19 cellular contexts compared by ENCODE assay signal in genomic region chr13:110391273-110391672, GRCh38.
DNase-seq lines count a peak whose midpoint lies in the region; ATAC-seq and TF ChIP-seq lines count a peak whose summit lies in the region.
"Had no signal": no experiment of that assay in that cellular context is flagged by ENCODE, and none has a peak within 500 bp of the region (broad histone marks: within the 10 kb centered on the region; RNA-seq: fewer than 3 reads in every experiment).

No MANE protein-coding gene starts in this region.

- H3K9me3 ChIP-seq in heart left ventricle (no peaks in the 10 kb centered on the region), right cardiac atrium (ENCODE audit: control insufficient read depth, low read length) (no peaks in the 10 kb centered on the region), esophagus squamous epithelium (no peaks in the 10 kb centered on the region), transverse colon (no peaks in the 10 kb centered on the region)
- H3K9me3 ChIP-seq: A549, tibial nerve had no signal

- intact Hi-C loops in heart left ventricle (cut with DNase I) (no loop called here), right cardiac atrium (cut with DNase I) (loop anchor here in 1 of 4 donors (2.0 kb wide), 1 partner anchor 40 kb away; no protein-coding TSS in a partner anchor), esophagus squamous epithelium (cut with DNase I) (no loop called here), transverse colon (cut with DNase I; ENCODE audit: low total_unique reads) (no loop called here)

- H3K36me3 Mint-ChIP-seq in neural crest cell (ENCODE audit: low read depth): peaks cover 40% of the 10 kb centered on the region
- H3K36me3 Mint-ChIP-seq: CD4-positive, CD25-positive, alpha-beta regulatory T cell had no signal

- no peak for TF ChIP-seq POLR2A in heart left ventricle (IDR thresholded peaks at IDR 0.05)
- TF ChIP-seq POLR2A in esophagus squamous epithelium (IDR thresholded peaks at IDR 0.05): no peak
- TF ChIP-seq POLR2A in transverse colon (IDR thresholded peaks at IDR 0.05): no peak

- in situ Hi-C loops in transverse colon (cut with MboI; ENCODE audit: low pct_ligation_motif_present in 1 of 4, low pct_unique_long_range_greater_than_20kb in 1 of 4, low sequenced_read_pairs in 3 of 4): no loop called here

- peaks cover 5% of the 10 kb centered on the region for H3K9me3 Mint-ChIP-seq in neural crest cell
- H3K9me3 Mint-ChIP-seq: activated CD4-positive, alpha-beta memory T cell treated with anti-CD3 and anti-CD28 coated beads for 36 hours; activated naive CD8-positive, alpha-beta T cell treated with anti-CD3 and anti-CD28 coated beads, Interleukin-2, amount 50 U/mL, for 24 hours had no signal

- ATAC-seq in heart left ventricle (no peak), right cardiac atrium (no peak)
- ATAC-seq: A549; activated naive CD8-positive, alpha-beta T cell treated with anti-CD3 and anti-CD28 coated beads, Interleukin-2, amount 50 U/mL, for 24 hours had no signal

- H3K27ac Mint-ChIP-seq in neural crest cell (ENCODE audit: unreplicated experiment): peak overlapping the region; percentile 19
- H3K27ac Mint-ChIP-seq: activated CD4-positive, alpha-beta memory T cell treated with anti-CD3 and anti-CD28 coated beads for 36 hours; activated naive CD8-positive, alpha-beta T cell treated with anti-CD3 and anti-CD28 coated beads, Interleukin-2, amount 50 U/mL, for 24 hours; CD4-positive, CD25-positive, alpha-beta regulatory T cell; progenitor cell of endocrine pancreas had no signal

- H3K4me1 ChIP-seq in heart left ventricle (peaks cover 0 to 78% (median 51%) of the 10 kb centered on the region in 12 donors), right cardiac atrium (ENCODE audit: control insufficient read depth, insufficient read depth, low read length) (peaks cover 14% of the 10 kb centered on the region), esophagus squamous epithelium (peaks cover 13 to 34% (median 15%) of the 10 kb centered on the region in 3 donors), transverse colon (peaks cover 6 to 18% (median 14%) of the 10 kb centered on the region in 4 donors)

- H3K27me3 ChIP-seq in heart left ventricle (peaks cover 0 to 4% (median 0%) of the 10 kb centered on the region in 9 donors), right cardiac atrium (ENCODE audit: control insufficient read depth, insufficient read depth) (no peaks in the 10 kb centered on the region), esophagus squamous epithelium (peaks cover 0 to 12% (median 0%) of the 10 kb centered on the region in 4 donors), transverse colon (no peaks in the 10 kb centered on the region)
- H3K27me3 ChIP-seq: tibial nerve had no signal

- H3K4me3 Mint-ChIP-seq in neural crest cell: no peak overlapping the region
- H3K4me3 Mint-ChIP-seq: activated CD4-positive, alpha-beta memory T cell treated with anti-CD3 and anti-CD28 coated beads for 36 hours; activated naive CD8-positive, alpha-beta T cell treated with anti-CD3 and anti-CD28 coated beads, Interleukin-2, amount 50 U/mL, for 24 hours; CD4-positive, CD25-positive, alpha-beta regulatory T cell had no signal

- no peaks in the 10 kb centered on the region for H3K27me3 Mint-ChIP-seq in neural crest cell (ENCODE audit: low read depth)
- H3K27me3 Mint-ChIP-seq: progenitor cell of endocrine pancreas had no signal

- TF ChIP-seq CTCF in heart left ventricle (IDR thresholded peaks at IDR 0.05) (no peak), esophagus squamous epithelium (IDR thresholded peaks at IDR 0.05) (no peak), neural crest cell (conservative IDR thresholded peaks at IDR 0.05) (no peak), transverse colon (IDR thresholded peaks at IDR 0.05) (no peak)

- no peak for TF ChIP-seq EP300 in transverse colon (IDR thresholded peaks at IDR 0.05; ENCODE audit: low read depth)

- H3K4me1 Mint-ChIP-seq in neural crest cell: peaks cover 45% of the 10 kb centered on the region
- H3K4me1 Mint-ChIP-seq: CD4-positive, CD25-positive, alpha-beta regulatory T cell had no signal

- WGBS in heart left ventricle, 4 donors: 92 to 95% (median 93%) methylated on average over 6 of the region's 6 CpGs
- 87% methylated on average over 6 of the region's 6 CpGs for WGBS in right cardiac atrium
- 83 to 84% methylated on average over 6 of the region's 6 CpGs for WGBS in esophagus squamous epithelium, 2 donors
- 67 to 83% methylated on average over 1 to 6 of the region's 6 CpGs for WGBS in transverse colon (ENCODE audit: low coverage in 1 of 2), 2 donors

- H3K36me3 ChIP-seq in heart left ventricle (peaks cover 0 to 3% (median 0%) of the 10 kb centered on the region in 9 donors), esophagus squamous epithelium (no peaks in the 10 kb centered on the region), transverse colon (no peaks in the 10 kb centered on the region)

- H3K27ac ChIP-seq in heart left ventricle (peak overlapping the region in 10 of 12 donors; percentile 7 to 93 (median 67)), right cardiac atrium (ENCODE audit: low read length) (no peak overlapping the region), esophagus squamous epithelium (peak overlapping the region; percentile 31 to 84 (median 54)), transverse colon (peak overlapping the region; percentile 77 to 94 (median 88))
- H3K27ac ChIP-seq: A549 had no signal

- H3K4me3 ChIP-seq in heart left ventricle: no peak overlapping the region
- no peak overlapping the region for H3K4me3 ChIP-seq in right cardiac atrium (ENCODE audit: low read length)
- no peak overlapping the region for H3K4me3 ChIP-seq in esophagus squamous epithelium
- H3K4me3 ChIP-seq in transverse colon: no peak overlapping the region
- H3K4me3 ChIP-seq: A549, tibial nerve had no signal

- DNase-seq in heart left ventricle (no peak), right cardiac atrium (no peak), esophagus squamous epithelium (lab: John Stamatoyannopoulos, UW) (no peak), neural crest cell (ENCODE audit: low read depth, low spot score) (no peak), transverse colon (no peak), DMS153 (lab: John Stamatoyannopoulos, UW) (no peak), DMS53 (lab: John Stamatoyannopoulos, UW) (no peak)
- no peak for DNase-seq in effector CD4-positive, alpha-beta T cell
- DNase-seq: activated CD4-positive, alpha-beta memory T cell treated with anti-CD3 and anti-CD28 coated beads for 36 hours; activated naive CD8-positive, alpha-beta T cell treated with anti-CD3 and anti-CD28 coated beads, Interleukin-2, amount 50 U/mL, for 24 hours; activated T-cell treated with anti-CD3 and anti-CD28 coated beads, Interleukin-2, amount 50 U/mL, for 48 hours; CD4-positive, CD25-positive, alpha-beta regulatory T cell; NCI-H1694; NCI-H446 treated with DMSO at 0.1 percent for 48 hours; stimulated activated CD4-positive, alpha-beta T cell treated with anti-CD3 and anti-CD28 coated beads, Interleukin-2, amount 100 ng/mL, for 48 hours; stimulated activated CD8-positive, alpha-beta memory T cell treated with anti-CD3 and anti-CD28 coated beads, Interleukin-4, amount 100 ng/mL, for 48 hours had no signal
